Comparison of ENCODE assay signal across 9 cellular contexts in genomic region chr1:61141288-61142044, GRCh38. TPM values are rescaled to one million over a fixed set of nuclear protein-coding genes. Genes with fewer than 3 reads are reported as not detected.
DNase-seq lines count a peak whose midpoint lies in the region; ATAC-seq, FAIRE-seq and TF ChIP-seq lines count a peak whose summit lies in the region.
"Had no signal": no experiment of that assay in that cellular context is flagged by ENCODE, and none has a peak within 500 bp of the region (broad histone marks: within the 10 kb centered on the region; RNA-seq: fewer than 3 reads in every experiment).

No MANE protein-coding gene starts in this region.

- H3K4me1 ChIP-seq in astrocyte (ENCODE audit: insufficient read depth, low read length) (peaks cover 7% of the 10 kb centered on the region), right lobe of liver (peaks cover 5 to 48% (median 18%) of the 10 kb centered on the region in 4 donors)

- H3K4me1 Mint-ChIP-seq in astrocyte (ENCODE audit: low read depth, unreplicated experiment): peaks cover 9% of the 10 kb centered on the region
- peaks cover 8% of the 10 kb centered on the region for H3K4me1 Mint-ChIP-seq in progenitor cell of endocrine pancreas (ENCODE audit: low read depth)

- no peak overlapping the region for H3K4me3 ChIP-seq in astrocyte (ENCODE audit: insufficient read depth, low read depth, low read length)
- no peak overlapping the region for H3K4me3 ChIP-seq in right lobe of liver

- H3K27me3 ChIP-seq in astrocyte (ENCODE audit: insufficient read depth, low read length) (no peaks in the 10 kb centered on the region), right lobe of liver (no peaks in the 10 kb centered on the region)

- H3K36me3 Mint-ChIP-seq in astrocyte (ENCODE audit: low read depth, unreplicated experiment) (no peaks in the 10 kb centered on the region), progenitor cell of endocrine pancreas (ENCODE audit: insufficient read depth) (no peaks in the 10 kb centered on the region)

- H2AFZ ChIP-seq in astrocyte (ENCODE audit: low read depth, low read length): no peak overlapping the region

- H3K27me3 Mint-ChIP-seq in astrocyte (ENCODE audit: low read depth, unreplicated experiment) (peaks cover 9% of the 10 kb centered on the region), progenitor cell of endocrine pancreas (peaks cover 86% of the 10 kb centered on the region)

- intact Hi-C loops in right lobe of liver (cut with DNase I): no loop called here

- H3K4me2 ChIP-seq in astrocyte (ENCODE audit: low read length): peak overlapping the region; percentile 26

- TF ChIP-seq POLR2A in right lobe of liver (IDR thresholded peaks at IDR 0.05): no peak

- no peaks in the 10 kb centered on the region for H4K20me1 ChIP-seq in astrocyte (ENCODE audit: insufficient read depth, low read length)

- H3K27ac Mint-ChIP-seq in astrocyte (ENCODE audit: unreplicated experiment) (no peak overlapping the region), progenitor cell of endocrine pancreas (no peak overlapping the region)

- ATAC-seq in right lobe of liver: peak; percentile 9 to 63 (median 24)
- no peak for ATAC-seq in HG02763 (IDR thresholded peaks at IDR 0.05; ENCODE audit: unreplicated experiment)
- no peak for ATAC-seq in HG03025 (IDR thresholded peaks at IDR 0.05; ENCODE audit: low FRiP score, unreplicated experiment)

- H3K79me2 ChIP-seq in astrocyte (ENCODE audit: insufficient read depth, low read length): no peaks in the 10 kb centered on the region

- H3K9ac ChIP-seq in astrocyte (ENCODE audit: low read length): no peak overlapping the region

- H3K36me3 ChIP-seq in astrocyte (ENCODE audit: insufficient read depth, low read length): no peaks in the 10 kb centered on the region
- H3K36me3 ChIP-seq in right lobe of liver: no peaks in the 10 kb centered on the region

- H3K9me3 ChIP-seq in astrocyte (ENCODE audit: insufficient read depth, low read depth, low read length): no peaks in the 10 kb centered on the region
- no peaks in the 10 kb centered on the region for H3K9me3 ChIP-seq in right lobe of liver

- FAIRE-seq in astrocyte (lab: Jason Lieb, UNC): peak; percentile 91

- TF ChIP-seq CTCF in astrocyte (IDR thresholded peaks at IDR 0.05; ENCODE audit: insufficient read depth, low read depth, low read length): no peak
- no peak for TF ChIP-seq CTCF in right lobe of liver (IDR thresholded peaks at IDR 0.05)
- no peak for TF ChIP-seq CTCF in progenitor cell of endocrine pancreas (IDR thresholded peaks at IDR 0.05; ENCODE audit: unreplicated experiment)

- DNase-seq in CD1c-positive myeloid dendritic cell (ENCODE audit: extremely low spot score) (peak; percentile 5), NCI-H1105 (lab: John Stamatoyannopoulos, UW) (peak; percentile 81), astrocyte (ENCODE audit: low read depth) (peak; percentile 22), right lobe of liver (no peak), progenitor cell of endocrine pancreas (ENCODE audit: low spot score, unreplicated experiment) (no peak)
- DNase-seq in stimulated activated naive CD4-positive, alpha-beta T cell (lab: John Stamatoyannopoulos, UW): no peak
- DNase-seq: head of caudate nucleus had no signal

- 32% methylated on average over 9 of the region's 9 CpGs for WGBS in right lobe of liver (ENCODE audit: insufficient coverage, low coverage, low lambda C conversion rate, missing lambda C conversion rate)

- no peak overlapping the region for H3K27ac ChIP-seq in astrocyte (ENCODE audit: low read depth, low read length)
- peak overlapping the region; percentile 41 to 52 (median 46) for H3K27ac ChIP-seq in right lobe of liver

- H3K4me3 Mint-ChIP-seq in astrocyte (ENCODE audit: unreplicated experiment) (no peak overlapping the region), progenitor cell of endocrine pancreas (ENCODE audit: low read depth) (no peak overlapping the region)

- H3K9me3 Mint-ChIP-seq in astrocyte (ENCODE audit: unreplicated experiment): no peaks in the 10 kb centered on the region
- no peaks in the 10 kb centered on the region for H3K9me3 Mint-ChIP-seq in progenitor cell of endocrine pancreas (ENCODE audit: low read depth)

RNA-seq across cellular contexts. Expression of gene NFIA, which starts 59.1 kb away (rescaled TPM):
- 4.6 and 7.2 TPM in 2 replicates for total RNA-seq in astrocyte
- total RNA-seq in right lobe of liver: 10 to 100 TPM; 36.7 to 97.2 (median 57.9) TPM
- 1.2 and 3.9 TPM in 2 replicates for total RNA-seq in progenitor cell of endocrine pancreas

Comparison
In these comparisons a context has a peak if more than half of its experiments do, and no peak if none do; other contexts are left out.
1. DNase-seq: peak in CD1c-positive myeloid dendritic cell (single experiment), NCI-H1105 (single experiment) and astrocyte (single experiment); none in right lobe of liver (0 of 3), stimulated activated naive CD4-positive, alpha-beta T cell (0 of 6) and progenitor cell of endocrine pancreas (single experiment).
2. ATAC-seq: peak in right lobe of liver (4 of 4); none in HG02763 (single experiment) and HG03025 (single experiment).